ENCODE assay signal across 8 cellular contexts in the genomic region with DNA sequence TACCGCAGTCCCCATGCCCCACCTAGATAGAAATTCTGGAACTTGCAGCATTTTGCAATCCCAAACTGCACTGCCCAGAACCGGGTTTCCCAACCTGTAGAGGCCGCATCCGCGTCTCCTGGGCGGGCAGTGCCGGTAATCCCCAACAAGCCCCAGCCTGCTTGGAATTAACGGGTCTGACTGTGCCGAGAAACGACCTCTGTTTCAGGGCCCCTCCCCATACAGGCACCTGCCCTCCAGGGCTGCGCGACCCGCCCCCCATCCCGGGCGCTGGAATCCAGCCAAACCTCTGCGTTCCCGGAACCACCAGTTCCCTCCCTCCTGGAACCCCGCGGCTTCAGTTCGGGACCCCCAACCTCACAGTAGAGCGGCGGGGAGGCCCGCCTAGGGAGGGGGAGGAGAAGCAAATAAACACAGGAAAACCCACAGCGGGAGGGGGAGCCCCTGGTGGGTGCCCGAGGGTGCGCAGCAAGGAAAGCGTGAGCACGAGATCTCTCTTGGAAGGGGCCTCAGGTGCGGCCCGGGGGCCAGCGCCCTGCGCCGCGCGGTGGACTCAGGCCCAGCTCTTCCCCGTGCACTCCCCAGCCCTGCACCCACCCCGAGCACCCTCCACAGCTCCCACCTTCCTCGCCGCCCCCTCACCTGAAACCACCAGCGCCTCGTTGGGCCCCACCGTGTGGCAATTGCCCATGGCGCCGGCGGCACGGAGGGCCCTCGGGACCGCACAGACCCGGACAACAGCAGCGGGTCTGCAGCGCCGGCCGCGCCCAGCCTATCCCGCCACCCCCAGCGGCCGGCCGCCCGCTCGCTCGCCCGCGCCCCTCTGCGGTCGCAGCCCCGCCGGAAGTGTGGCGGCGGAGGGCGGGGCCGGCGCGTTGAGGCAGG. TPM values are rescaled to one million over a fixed set of nuclear protein-coding genes. Genes with fewer than 3 reads are reported as not detected.
DNase-seq lines count a peak whose midpoint lies in the region; ATAC-seq, FAIRE-seq and TF ChIP-seq lines count a peak whose summit lies in the region.

Gene FLOT2, minus strand, starts transcription at position 850 of the 885 bp plus-strand sequence. Its CDS starts 159 bp downstream, at position 691.

- H3K4me3 Mint-ChIP-seq in glutamatergic neuron (ENCODE audit: unreplicated experiment): peak within 1 kb of the TSS; percentile 96

- H3K27me3 ChIP-seq in pancreas: no peaks in the 10 kb centered on the region
- no peaks in the 10 kb centered on the region for H3K27me3 ChIP-seq in tibial nerve

- TF ChIP-seq EP300 in tibial nerve (IDR thresholded peaks at IDR 0.05): peak in 1 of 2 donors; percentile 80

- H3K9me3 Mint-ChIP-seq in glutamatergic neuron (ENCODE audit: unreplicated experiment): peaks cover 14% of the 10 kb centered on the region

- peaks cover 13 to 32% (median 22%) of the 10 kb centered on the region in 3 donors for H3K4me1 ChIP-seq in pancreas
- H3K4me1 ChIP-seq in tibial nerve: peaks cover 0 to 65% (median 41%) of the 10 kb centered on the region in 4 donors

- peak within 1 kb of the TSS; percentile 83 for H3K27ac Mint-ChIP-seq in glutamatergic neuron (ENCODE audit: unreplicated experiment)

- in situ Hi-C loops in G401 (cut with HindIII; ENCODE audit: low sequenced_read_pairs) (no loop called here), KBM-7 (cut with MboI; ENCODE audit: low pct_unique_long_range_greater_than_20kb, low sequenced_read_pairs) (no loop called here), SK-MEL-5 (cut with HindIII; ENCODE audit: low pct_unique_long_range_greater_than_20kb, low sequenced_read_pairs) (no loop called here)

- H3K27me3 Mint-ChIP-seq in glutamatergic neuron (ENCODE audit: unreplicated experiment): peaks cover 9% of the 10 kb centered on the region

- ATAC-seq in pancreas: peak; percentile 73 to 84 (median 80)
- no peak for ATAC-seq in GM19467 (IDR thresholded peaks at IDR 0.05; ENCODE audit: unreplicated experiment)

- H3K36me3 Mint-ChIP-seq in glutamatergic neuron (ENCODE audit: unreplicated experiment): no peaks in the 10 kb centered on the region

- 0 to 1% methylated on average over 36 to 73 of the region's 73 CpGs for WGBS in pancreas, 2 donors
- WGBS in tibial nerve, 2 donors: 0 to 1% methylated on average over 30 to 46 of the region's 73 CpGs

- FAIRE-seq in pancreas (lab: Jason Lieb, UNC): no peak

- peaks cover 19% of the 10 kb centered on the region for H3K4me1 Mint-ChIP-seq in glutamatergic neuron (ENCODE audit: low read depth, unreplicated experiment)

- H3K36me3 ChIP-seq in pancreas (no peaks in the 10 kb centered on the region), tibial nerve (peaks cover 0 to 5% (median 0%) of the 10 kb centered on the region in 3 donors)

- peak; percentile 69 for DNase-seq in G401 (ENCODE audit: low spot score)
- peak; percentile 58 for DNase-seq in KBM-7
- DNase-seq in SK-MEL-5 (ENCODE audit: low read depth, low spot score): peak; percentile 17
- peak; percentile 76 for DNase-seq in activated naive CD4-positive, alpha-beta T cell treated with anti-CD3 and anti-CD28 coated beads, Interleukin-2, amount 50 U/mL, for 16 hours
- peak; percentile 86 for DNase-seq in glutamatergic neuron
- DNase-seq in pancreas: peak; percentile 60 to 88 (median 68)
- DNase-seq in tibial nerve (ENCODE audit: low spot score in 2 of 2): peak; percentile 54 to 60

- H3K27ac ChIP-seq in pancreas (peak within 1 kb of the TSS; percentile 71 to 92 (median 87)), tibial nerve (peak within 1 kb of the TSS; percentile 70 to 99 (median 93))

- TF ChIP-seq POLR2A in tibial nerve (IDR thresholded peaks at IDR 0.05): peak in 1 of 2 donors; percentile 38

- TF ChIP-seq CTCF in glutamatergic neuron (IDR thresholded peaks at IDR 0.05; ENCODE audit: partially characterized antibody, unreplicated experiment) (no peak), pancreas (IDR thresholded peaks at IDR 0.05) (no peak), tibial nerve (IDR thresholded peaks at IDR 0.05) (peak in 4 of 5 experiments; percentile 15 to 58 (median 18))

- peak within 1 kb of the TSS; percentile 52 to 83 (median 68) for H3K4me3 ChIP-seq in pancreas
- peak within 1 kb of the TSS; percentile 66 to 98 (median 80) for H3K4me3 ChIP-seq in tibial nerve

- no peaks in the 10 kb centered on the region for H3K9me3 ChIP-seq in pancreas
- no peaks in the 10 kb centered on the region for H3K9me3 ChIP-seq in tibial nerve

- intact Hi-C loops in pancreas (cut with DNase I): no loop called here

RNA-seq across cellular contexts. Expression of gene FLOT2, which starts in this region (rescaled TPM):
- 57.5 and 59.7 TPM in 2 replicates for total RNA-seq in G401 (2014; rRNA removed; shearing (Covaris generic))
- 12.6 and 12.8 TPM in 2 replicates for total RNA-seq in SK-MEL-5 (2014; rRNA removed; shearing (Covaris generic))
- 44.0 and 47.3 TPM in 2 replicates for polyA plus RNA-seq in SK-MEL-5 (2015; cell fraction: cytosol; rRNA removed)
- polyA plus RNA-seq in SK-MEL-5 (2015; cell fraction: nucleus; rRNA removed): 30.0 and 36.2 TPM in 2 replicates
- total RNA-seq in glutamatergic neuron (ENCODE audit: unreplicated experiment) (143 TPM), pancreas (10 to 100 TPM; 32.1 to 65.2 (median 35.6) TPM), tibial nerve (10 to 100 TPM; 54.8 to 84.9 (median 65.2) TPM)
- polyA plus RNA-seq in pancreas: 10 to 100 TPM; 37.4 to 43.9 TPM

Comparison
In these comparisons a context has a peak if more than half of its experiments do, and no peak if none do; other contexts are left out.
1. DNase-seq: peak in every context shown above with its lines; median percentile 86 in glutamatergic neuron; 76 in activated naive CD4-positive, alpha-beta T cell treated with anti-CD3 and anti-CD28 coated beads, Interleukin-2, amount 50 U/mL, for 16 hours; 69 in G401; 68 in pancreas; 58 in KBM-7; 57 in tibial nerve; 17 in SK-MEL-5.
2. CTCF ChIP-seq: peak in tibial nerve (4 of 5); none in glutamatergic neuron (single experiment) and pancreas (0 of 4).